1 cellular context compared by ENCODE assay signal in the genomic region with DNA sequence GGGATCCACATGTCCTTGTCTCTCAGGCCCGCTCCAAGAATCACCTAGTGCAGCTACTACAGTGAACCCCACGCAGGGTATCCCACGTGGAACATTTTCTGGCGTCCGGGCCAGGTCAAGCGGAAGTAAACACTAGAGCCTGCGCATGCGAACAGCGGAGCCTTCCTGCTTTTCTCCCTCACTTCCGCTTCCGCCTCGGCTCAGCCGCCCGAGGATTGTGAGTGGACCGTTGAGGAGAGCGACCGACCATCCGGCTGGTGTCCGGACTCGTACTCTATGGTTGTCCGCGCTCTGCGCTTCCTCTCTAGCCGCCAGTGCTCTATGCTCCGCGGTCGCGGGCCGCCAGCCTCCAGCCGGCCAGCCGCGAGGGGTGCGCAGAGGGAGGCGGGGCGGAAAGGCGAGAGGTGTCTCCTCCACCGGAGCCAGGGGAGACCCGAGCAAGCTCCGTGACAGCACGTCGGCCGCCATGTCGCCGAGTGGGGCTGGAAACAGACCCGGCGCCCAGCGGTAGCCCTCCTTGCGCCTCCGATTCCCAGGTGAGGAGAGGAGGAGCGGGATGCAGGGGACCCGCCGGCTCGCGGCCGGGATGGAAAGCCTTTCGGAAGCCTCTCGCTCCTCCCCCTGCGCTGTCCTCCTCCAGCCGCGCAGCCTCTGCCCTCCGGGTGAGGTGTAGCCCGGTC.
TF ChIP-seq lines count a peak whose summit lies in the region.

A gene with protein sequence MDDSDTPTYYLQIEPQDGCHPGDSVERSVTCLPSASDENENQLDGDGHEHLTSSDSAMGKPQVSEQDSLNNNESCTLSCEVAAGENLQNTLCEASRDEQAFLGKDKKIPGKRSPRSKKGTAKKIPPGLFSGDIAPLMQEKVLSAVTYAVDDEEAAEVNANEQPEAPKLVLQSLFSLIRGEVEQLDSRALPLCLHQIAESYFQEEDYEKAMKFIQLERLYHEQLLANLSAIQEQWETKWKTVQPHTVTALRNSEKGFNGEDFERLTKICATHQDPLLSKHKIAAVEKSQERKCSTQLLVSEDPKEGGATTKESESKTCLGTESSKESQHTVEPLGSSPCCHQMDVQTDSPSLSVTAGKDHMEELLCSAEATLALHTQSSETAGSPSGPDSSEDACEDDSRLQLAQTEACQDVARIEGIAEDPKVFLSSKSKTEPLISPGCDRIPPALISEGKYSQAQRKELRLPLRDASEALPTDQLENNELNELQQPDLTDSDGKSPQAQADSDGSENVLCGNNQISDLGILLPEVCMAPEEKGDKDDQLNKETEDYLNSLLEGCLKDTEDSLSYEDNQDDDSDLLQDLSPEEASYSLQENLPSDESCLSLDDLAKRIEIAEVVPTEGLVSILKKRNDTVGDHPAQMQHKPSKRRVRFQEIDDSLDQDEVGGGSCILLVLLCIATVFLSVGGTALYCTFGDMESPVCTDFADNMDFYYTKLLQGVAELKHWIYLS (plus strand): TSS at position 329 of the 680 bp plus-strand sequence. CDS start 25,107 bp downstream, outside the sequence.
A gene with protein sequence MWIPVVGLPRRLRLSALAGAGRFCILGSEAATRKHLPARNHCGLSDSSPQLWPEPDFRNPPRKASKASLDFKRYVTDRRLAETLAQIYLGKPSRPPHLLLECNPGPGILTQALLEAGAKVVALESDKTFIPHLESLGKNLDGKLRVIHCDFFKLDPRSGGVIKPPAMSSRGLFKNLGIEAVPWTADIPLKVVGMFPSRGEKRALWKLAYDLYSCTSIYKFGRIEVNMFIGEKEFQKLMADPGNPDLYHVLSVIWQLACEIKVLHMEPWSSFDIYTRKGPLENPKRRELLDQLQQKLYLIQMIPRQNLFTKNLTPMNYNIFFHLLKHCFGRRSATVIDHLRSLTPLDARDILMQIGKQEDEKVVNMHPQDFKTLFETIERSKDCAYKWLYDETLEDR (minus strand): TSS at position 134 of the 680 bp plus-strand sequence. CDS start 123 bp downstream, at position 11.

TF ChIP-seq in K562, 482 proteins besides CTCF, POLR2A, EP300 and RAD21 (continued from another document):
- TF ChIP-seq SAFB (IDR thresholded peaks at IDR 0.05; ENCODE audit: borderline replicate concordance, low read depth, low read length) (peak; percentile 38; the same call in 1 of the 2 replicates), ZNF79 (CRISPR knock-in tag; IDR thresholded peaks at IDR 0.05; ENCODE audit: low read depth) (no peak), JUND (IDR thresholded peaks at IDR 0.05; ENCODE audit: borderline replicate concordance, low read depth, low read length) (peak; percentile 68), JUND (tag; IDR thresholded peaks at IDR 0.05; ENCODE audit: borderline replicate concordance, low read depth, low read length) (no peak; the same call in 2 of the 3 replicates), PHF8 (IDR thresholded peaks at IDR 0.05; ENCODE audit: borderline replicate concordance, low read length) (peak; percentile 78; the same call in 1 of the 2 replicates), TRIM24 (IDR thresholded peaks at IDR 0.05) (no peak), RFX5 (IDR thresholded peaks at IDR 0.05; ENCODE audit: low read depth, low read length) (no peak), CTBP1 (IDR thresholded peaks at IDR 0.05; ENCODE audit: borderline replicate concordance) (peak; percentile 97), ZNF431 (CRISPR knock-in tag; IDR thresholded peaks at IDR 0.05) (peak; percentile 81; the same call in 1 of the 2 replicates)
- TF ChIP-seq, protein P1, sequence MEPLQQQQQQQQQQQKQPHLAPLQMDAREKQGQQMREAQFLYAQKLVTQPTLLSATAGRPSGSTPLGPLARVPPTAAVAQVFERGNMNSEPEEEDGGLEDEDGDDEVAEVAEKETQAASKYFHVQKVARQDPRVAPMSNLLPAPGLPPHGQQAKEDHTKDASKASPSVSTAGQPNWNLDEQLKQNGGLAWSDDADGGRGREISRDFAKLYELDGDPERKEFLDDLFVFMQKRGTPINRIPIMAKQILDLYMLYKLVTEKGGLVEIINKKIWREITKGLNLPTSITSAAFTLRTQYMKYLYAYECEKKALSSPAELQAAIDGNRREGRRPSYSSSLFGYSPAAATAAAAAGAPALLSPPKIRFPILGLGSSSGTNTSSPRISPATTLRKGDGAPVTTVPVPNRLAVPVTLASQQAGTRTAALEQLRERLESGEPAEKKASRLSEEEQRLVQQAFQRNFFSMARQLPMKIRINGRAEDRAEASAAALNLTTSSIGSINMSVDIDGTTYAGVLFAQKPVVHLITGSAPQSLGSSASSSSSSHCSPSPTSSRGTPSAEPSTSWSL (CRISPR knock-in tag; IDR thresholded peaks at IDR 0.05; ENCODE audit: borderline replicate concordance), result no peak
- TF ChIP-seq, protein P2, sequence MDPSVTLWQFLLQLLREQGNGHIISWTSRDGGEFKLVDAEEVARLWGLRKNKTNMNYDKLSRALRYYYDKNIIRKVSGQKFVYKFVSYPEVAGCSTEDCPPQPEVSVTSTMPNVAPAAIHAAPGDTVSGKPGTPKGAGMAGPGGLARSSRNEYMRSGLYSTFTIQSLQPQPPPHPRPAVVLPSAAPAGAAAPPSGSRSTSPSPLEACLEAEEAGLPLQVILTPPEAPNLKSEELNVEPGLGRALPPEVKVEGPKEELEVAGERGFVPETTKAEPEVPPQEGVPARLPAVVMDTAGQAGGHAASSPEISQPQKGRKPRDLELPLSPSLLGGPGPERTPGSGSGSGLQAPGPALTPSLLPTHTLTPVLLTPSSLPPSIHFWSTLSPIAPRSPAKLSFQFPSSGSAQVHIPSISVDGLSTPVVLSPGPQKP (CRISPR knock-in tag; IDR thresholded peaks at IDR 0.05), result no peak
- TF ChIP-seq, protein P3, sequence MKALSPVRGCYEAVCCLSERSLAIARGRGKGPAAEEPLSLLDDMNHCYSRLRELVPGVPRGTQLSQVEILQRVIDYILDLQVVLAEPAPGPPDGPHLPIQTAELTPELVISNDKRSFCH (CRISPR knock-in tag; IDR thresholded peaks at IDR 0.05), result no peak
- TF ChIP-seq, protein P3 (tag; IDR thresholded peaks at IDR 0.05), result peak; percentile 71
- TF ChIP-seq, protein P4, sequence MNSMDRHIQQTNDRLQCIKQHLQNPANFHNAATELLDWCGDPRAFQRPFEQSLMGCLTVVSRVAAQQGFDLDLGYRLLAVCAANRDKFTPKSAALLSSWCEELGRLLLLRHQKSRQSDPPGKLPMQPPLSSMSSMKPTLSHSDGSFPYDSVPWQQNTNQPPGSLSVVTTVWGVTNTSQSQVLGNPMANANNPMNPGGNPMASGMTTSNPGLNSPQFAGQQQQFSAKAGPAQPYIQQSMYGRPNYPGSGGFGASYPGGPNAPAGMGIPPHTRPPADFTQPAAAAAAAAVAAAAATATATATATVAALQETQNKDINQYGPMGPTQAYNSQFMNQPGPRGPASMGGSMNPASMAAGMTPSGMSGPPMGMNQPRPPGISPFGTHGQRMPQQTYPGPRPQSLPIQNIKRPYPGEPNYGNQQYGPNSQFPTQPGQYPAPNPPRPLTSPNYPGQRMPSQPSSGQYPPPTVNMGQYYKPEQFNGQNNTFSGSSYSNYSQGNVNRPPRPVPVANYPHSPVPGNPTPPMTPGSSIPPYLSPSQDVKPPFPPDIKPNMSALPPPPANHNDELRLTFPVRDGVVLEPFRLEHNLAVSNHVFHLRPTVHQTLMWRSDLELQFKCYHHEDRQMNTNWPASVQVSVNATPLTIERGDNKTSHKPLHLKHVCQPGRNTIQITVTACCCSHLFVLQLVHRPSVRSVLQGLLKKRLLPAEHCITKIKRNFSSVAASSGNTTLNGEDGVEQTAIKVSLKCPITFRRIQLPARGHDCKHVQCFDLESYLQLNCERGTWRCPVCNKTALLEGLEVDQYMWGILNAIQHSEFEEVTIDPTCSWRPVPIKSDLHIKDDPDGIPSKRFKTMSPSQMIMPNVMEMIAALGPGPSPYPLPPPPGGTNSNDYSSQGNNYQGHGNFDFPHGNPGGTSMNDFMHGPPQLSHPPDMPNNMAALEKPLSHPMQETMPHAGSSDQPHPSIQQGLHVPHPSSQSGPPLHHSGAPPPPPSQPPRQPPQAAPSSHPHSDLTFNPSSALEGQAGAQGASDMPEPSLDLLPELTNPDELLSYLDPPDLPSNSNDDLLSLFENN (IDR thresholded peaks at IDR 0.05; ENCODE audit: low read depth in 2 of 2, low read length in 2 of 2), result 0 out of 4 replicates have a peak, but pooled peaks of 1 of the 2 experiments have one; percentile 9
- TF ChIP-seq, protein P5, sequence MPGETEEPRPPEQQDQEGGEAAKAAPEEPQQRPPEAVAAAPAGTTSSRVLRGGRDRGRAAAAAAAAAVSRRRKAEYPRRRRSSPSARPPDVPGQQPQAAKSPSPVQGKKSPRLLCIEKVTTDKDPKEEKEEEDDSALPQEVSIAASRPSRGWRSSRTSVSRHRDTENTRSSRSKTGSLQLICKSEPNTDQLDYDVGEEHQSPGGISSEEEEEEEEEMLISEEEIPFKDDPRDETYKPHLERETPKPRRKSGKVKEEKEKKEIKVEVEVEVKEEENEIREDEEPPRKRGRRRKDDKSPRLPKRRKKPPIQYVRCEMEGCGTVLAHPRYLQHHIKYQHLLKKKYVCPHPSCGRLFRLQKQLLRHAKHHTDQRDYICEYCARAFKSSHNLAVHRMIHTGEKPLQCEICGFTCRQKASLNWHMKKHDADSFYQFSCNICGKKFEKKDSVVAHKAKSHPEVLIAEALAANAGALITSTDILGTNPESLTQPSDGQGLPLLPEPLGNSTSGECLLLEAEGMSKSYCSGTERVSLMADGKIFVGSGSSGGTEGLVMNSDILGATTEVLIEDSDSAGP (CRISPR knock-in tag; IDR thresholded peaks at IDR 0.05), result peak; percentile 75
